ENCODE assay signal across 26 cellular contexts in the genomic region with DNA sequence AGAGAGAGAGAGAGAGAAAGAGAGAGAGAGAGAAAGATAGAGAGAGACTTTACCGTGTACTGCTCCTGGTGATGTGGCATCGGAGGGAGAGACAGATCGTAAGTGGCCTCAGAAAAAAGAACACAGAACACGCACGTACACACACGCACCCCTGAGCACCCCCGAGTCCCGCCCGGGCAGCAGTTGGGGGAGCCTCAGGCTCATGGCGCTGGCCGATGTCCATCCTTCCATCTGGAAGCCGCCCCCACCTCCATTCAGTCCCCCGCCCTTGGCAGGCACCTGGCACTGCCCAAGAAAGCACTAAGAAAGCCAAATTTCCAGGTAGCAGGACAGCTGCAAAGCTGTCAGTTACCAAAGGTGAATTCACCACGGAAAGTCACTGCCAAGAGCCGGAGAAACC.
"Had no signal": no experiment of that assay in that cellular context is flagged by ENCODE, and none has a peak within 500 bp of the region (broad histone marks: within the 10 kb centered on the region; RNA-seq: fewer than 3 reads in every experiment).

No MANE protein-coding gene starts in this region.

- H3K27ac Mint-ChIP-seq: dendritic cell treated with granulocyte-macrophage colony-stimulating factor and Interleukin-4, amounts not matched to agents 40 ng/mL and 50 ng/mL, for 4 days; effector memory CD8-positive, alpha-beta T cell; endodermal cell had no signal

- H3K27me3 ChIP-seq: colonic mucosa, dorsolateral prefrontal cortex, esophagus muscularis mucosa, esophagus squamous epithelium, gastrocnemius medialis, heart right ventricle, hepatocyte had no signal

- H3K4me3 ChIP-seq: colonic mucosa, coronary artery, dorsolateral prefrontal cortex, esophagus muscularis mucosa, esophagus squamous epithelium, gastrocnemius medialis, gastroesophageal sphincter, heart left ventricle, heart right ventricle, hepatocyte had no signal

- H3K4me2 ChIP-seq: hepatocyte had no signal

- H3K9me3 ChIP-seq: colonic mucosa, esophagus squamous epithelium, gastrocnemius medialis had no signal

- H3K4me1 ChIP-seq: colonic mucosa, esophagus muscularis mucosa, gastrocnemius medialis, gastroesophageal sphincter had no signal

- ATAC-seq: effector memory CD8-positive, alpha-beta T cell; esophagus mucosa; foreskin keratinocyte; gastrocnemius medialis; gastroesophageal sphincter; heart left ventricle; heart right ventricle had no signal

- H2AFZ ChIP-seq: hepatocyte had no signal

- H3K4me3 Mint-ChIP-seq: dendritic cell treated with granulocyte-macrophage colony-stimulating factor and Interleukin-4, amounts not matched to agents 40 ng/mL and 50 ng/mL, for 4 days; effector memory CD8-positive, alpha-beta T cell; endodermal cell had no signal

- H3K9me3 Mint-ChIP-seq: dendritic cell treated with granulocyte-macrophage colony-stimulating factor and Interleukin-4, amounts not matched to agents 40 ng/mL and 50 ng/mL, for 4 days; effector memory CD8-positive, alpha-beta T cell had no signal

- H3K27ac ChIP-seq: colonic mucosa, coronary artery, epithelial cell of prostate, esophagus muscularis mucosa, esophagus squamous epithelium, foreskin keratinocyte, gastrocnemius medialis, gastroesophageal sphincter, heart left ventricle, heart right ventricle, hepatocyte had no signal

- H3K36me3 ChIP-seq: colonic mucosa, esophagus muscularis mucosa, esophagus squamous epithelium, gastrocnemius medialis, gastroesophageal sphincter, heart left ventricle, heart right ventricle had no signal

- DNase-seq: colonic mucosa; cortex of kidney; dermis blood vessel endothelial cell; dorsolateral prefrontal cortex; effector CD4-positive, alpha-beta T cell; effector CD8-positive, alpha-beta T cell; effector memory CD4-positive, alpha-beta T cell; effector memory CD8-positive, alpha-beta T cell; endodermal cell; erythroblast; esophagus squamous epithelium; foreskin fibroblast; foreskin keratinocyte; foreskin melanocyte; gastrocnemius medialis; head of caudate nucleus; heart left ventricle; heart right ventricle; hippocampal formation had no signal
